Comparison of ENCODE assay signal across 9 cellular contexts in genomic region chr4:2837110-2837903, GRCh38. TPM values are rescaled to one million over a fixed set of nuclear protein-coding genes. Genes with fewer than 3 reads are reported as not detected.
A peak's percentile ranks its signal among the peaks of the same experiment; 100 is the strongest.
DNase-seq lines count a peak whose midpoint lies in the region; ATAC-seq, FAIRE-seq and TF ChIP-seq lines count a peak whose summit lies in the region.
"Had no signal": no experiment of that assay in that cellular context is flagged by ENCODE, and none has a peak within 500 bp of the region (broad histone marks: within the 10 kb centered on the region; RNA-seq: fewer than 3 reads in every experiment).

No MANE protein-coding gene starts in this region.

- peak overlapping the region in 1 of 2 donors; percentile 58 for H3K9ac ChIP-seq in kidney (ENCODE audit: low read length in 2 of 2)

- ATAC-seq in stimulated activated naive CD8-positive, alpha-beta T cell treated with anti-CD3 and anti-CD28 coated beads, Interleukin-15, amount 100 ng/mL, for 72 hours = peak; percentile 19
- no peak for ATAC-seq in GM18519 (IDR thresholded peaks at IDR 0.05; ENCODE audit: low FRiP score, unreplicated experiment)

- H3K9me3 ChIP-seq in kidney (ENCODE audit: control insufficient read depth in 1 of 2, low read length in 2 of 2) = no peaks in the 10 kb centered on the region

- peak overlapping the region in 1 of 2 donors; percentile 15 for H3K27ac ChIP-seq in kidney (ENCODE audit: low read depth in 2 of 2, low read length in 2 of 2)

- no peaks in the 10 kb centered on the region for H3K9me3 Mint-ChIP-seq in activated naive CD8-positive, alpha-beta T cell (ENCODE audit: low read depth)
- peaks cover 8 to 9% of the 10 kb centered on the region in 2 donors for H3K9me3 Mint-ChIP-seq in stimulated activated naive CD8-positive, alpha-beta T cell treated with anti-CD3 and anti-CD28 coated beads, Interleukin-15, amount 100 ng/mL, for 72 hours

- H3K27me3 Mint-ChIP-seq in activated naive CD8-positive, alpha-beta T cell = no peaks in the 10 kb centered on the region
- H3K27me3 Mint-ChIP-seq in stimulated activated naive CD8-positive, alpha-beta T cell treated with anti-CD3 and anti-CD28 coated beads, Interleukin-15, amount 100 ng/mL, for 72 hours = no peaks in the 10 kb centered on the region

- peaks cover 2 to 16% of the 10 kb centered on the region in 2 donors for H3K36me3 ChIP-seq in kidney (ENCODE audit: control insufficient read depth in 1 of 2, insufficient read depth in 2 of 2, low read length in 2 of 2)

- peaks cover 0 to 7% of the 10 kb centered on the region in 2 donors for H3K4me1 ChIP-seq in kidney (ENCODE audit: control insufficient read depth in 1 of 2, insufficient read depth in 1 of 2, low read depth in 1 of 2, low read length in 2 of 2)

- peak overlapping the region; percentile 90 for H3K4me3 Mint-ChIP-seq in activated naive CD8-positive, alpha-beta T cell
- peak overlapping the region; percentile 78 to 86 for H3K4me3 Mint-ChIP-seq in stimulated activated naive CD8-positive, alpha-beta T cell treated with anti-CD3 and anti-CD28 coated beads, Interleukin-15, amount 100 ng/mL, for 72 hours

- intact Hi-C loops in kidney (cut with DNase I) = no loop called here

- DNase-seq in Jurkat, Clone E6-1 (ENCODE audit: low read depth, low spot score) = no peak
- DNase-seq in kidney (peak; percentile 72), NCI-H187 treated with DMSO at 0.1 percent for 48 hours (lab: John Stamatoyannopoulos, UW) (no peak), GOT3 (lab: John Stamatoyannopoulos, UW) (no peak), inferior parietal cortex (ENCODE audit: extremely low spot score) (no peak)
- no peak for DNase-seq in stimulated activated naive CD8-positive, alpha-beta T cell treated with anti-CD3 and anti-CD28 coated beads, Interleukin-15, amount 100 ng/mL, for 72 hours
- DNase-seq: NCI-H774 had no signal

- peak overlapping the region; percentile 96 for H3K27ac Mint-ChIP-seq in activated naive CD8-positive, alpha-beta T cell
- H3K27ac Mint-ChIP-seq in stimulated activated naive CD8-positive, alpha-beta T cell treated with anti-CD3 and anti-CD28 coated beads, Interleukin-15, amount 100 ng/mL, for 72 hours = peak overlapping the region; percentile 94 to 95

- no peak for TF ChIP-seq CTCF in kidney (IDR thresholded peaks at IDR 0.05; ENCODE audit: borderline replicate concordance, extremely low read depth, insufficient read depth)

- peaks cover 58% of the 10 kb centered on the region for H3K4me1 Mint-ChIP-seq in activated naive CD8-positive, alpha-beta T cell (ENCODE audit: low read depth)
- H3K4me1 Mint-ChIP-seq in stimulated activated naive CD8-positive, alpha-beta T cell treated with anti-CD3 and anti-CD28 coated beads, Interleukin-15, amount 100 ng/mL, for 72 hours = peaks cover 75% of the 10 kb centered on the region

- H3K36me3 Mint-ChIP-seq in activated naive CD8-positive, alpha-beta T cell = no peaks in the 10 kb centered on the region

- H3K4me3 ChIP-seq in Jurkat, Clone E6-1 (ENCODE audit: low read length) = peak overlapping the region; percentile 50
- peak overlapping the region in 1 of 2 donors; percentile 40 for H3K4me3 ChIP-seq in kidney (ENCODE audit: low read length in 2 of 2)

- no peak for FAIRE-seq in kidney (lab: Jason Lieb, UNC)

RNA-seq across cellular contexts. Expression of gene ADD1, which starts 6.3 kb away (rescaled TPM):
- 135 TPM for polyA plus RNA-seq in Jurkat, Clone E6-1 (2012; ENCODE audit: insufficient read depth, insufficient read length)
- total RNA-seq in kidney = 313 TPM
- 232 TPM for polyA plus RNA-seq in kidney (ENCODE audit: insufficient read depth, low read depth, low replicate concordance)

RNA-seq across cellular contexts. Expression of gene SH3BP2, which starts 44.4 kb away (rescaled TPM):
- 27.8 TPM for polyA plus RNA-seq in Jurkat, Clone E6-1 (2012; ENCODE audit: insufficient read depth, insufficient read length)
- total RNA-seq in kidney = 128 TPM
- 27.3 TPM for polyA plus RNA-seq in kidney (ENCODE audit: insufficient read depth, low read depth, low replicate concordance)
